Comparison of ENCODE assay signal across 8 cellular contexts in the genomic region with DNA sequence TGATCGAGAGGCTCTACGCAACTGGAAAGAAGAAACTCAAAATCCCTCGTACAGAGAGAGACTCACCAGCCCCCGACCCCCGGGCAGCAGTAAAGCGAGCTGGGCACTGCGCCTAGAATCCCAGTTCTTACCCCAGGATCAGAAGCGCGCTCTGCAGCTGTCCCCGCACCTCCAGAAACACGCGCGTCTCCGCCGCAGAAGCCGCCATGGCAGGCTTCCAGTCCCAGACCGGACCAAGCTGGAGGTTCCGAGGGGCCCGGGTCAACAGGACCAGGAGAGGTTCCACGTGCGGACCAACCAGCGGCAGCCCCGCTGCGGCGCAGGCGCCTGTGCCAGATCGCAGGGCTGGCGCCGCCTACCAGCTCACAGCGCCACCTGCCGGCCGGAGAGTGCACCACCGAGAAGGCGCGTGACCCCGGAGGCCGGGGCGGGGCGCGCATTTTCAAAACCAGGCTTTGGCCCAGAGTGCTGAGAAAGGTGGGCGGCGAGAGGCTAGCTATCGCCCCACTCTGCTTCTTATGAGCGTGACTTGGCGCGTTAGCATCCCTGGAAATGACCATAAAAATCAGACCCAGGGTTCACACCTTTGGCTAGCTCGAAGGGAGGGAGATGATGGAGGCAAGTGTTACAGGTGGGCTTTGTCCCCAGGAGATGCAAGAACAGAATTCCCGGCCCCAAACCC. TPM values are rescaled to one million over a fixed set of nuclear protein-coding genes. Genes with fewer than 3 reads are reported as not detected.
DNase-seq lines count a peak whose midpoint lies in the region; ATAC-seq and TF ChIP-seq lines count a peak whose summit lies in the region.

A gene with protein sequence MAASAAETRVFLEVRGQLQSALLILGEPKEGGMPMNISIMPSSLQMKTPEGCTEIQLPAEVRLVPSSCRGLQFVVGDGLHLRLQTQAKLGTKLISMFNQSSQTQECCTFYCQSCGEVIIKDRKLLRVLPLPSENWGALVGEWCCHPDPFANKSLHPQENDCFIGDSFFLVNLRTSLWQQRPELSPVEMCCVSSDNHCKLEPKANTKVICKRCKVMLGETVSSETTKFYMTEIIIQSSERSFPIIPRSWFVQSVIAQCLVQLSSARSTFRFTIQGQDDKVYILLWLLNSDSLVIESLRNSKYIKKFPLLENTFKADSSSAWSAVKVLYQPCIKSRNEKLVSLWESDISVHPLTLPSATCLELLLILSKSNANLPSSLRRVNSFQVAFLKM (minus strand): TSS at position 331 of the 682 bp plus-strand sequence. CDS start 123 bp downstream, at position 208.

- H3K4me2 ChIP-seq in GM23248 (ENCODE audit: unreplicated experiment) (peak within 1 kb of the TSS; percentile 98), osteoblast (ENCODE audit: insufficient read depth, low read length) (peak within 1 kb of the TSS; percentile 99)

- WGBS in GM23248 (ENCODE audit: low coverage in 1 of 2, low lambda C conversion rate in 2 of 2, missing lambda C conversion rate in 2 of 2), 2 experiments, result 2% methylated on average over 45 to 47 of the region's 48 CpGs

- no peaks in the 10 kb centered on the region for H3K9me2 ChIP-seq in GM23248 (ENCODE audit: insufficient read depth)

- peak; percentile 72 for DNase-seq in GDM1 (lab: John Stamatoyannopoulos, UW)
- DNase-seq in GM23248, result peak; percentile 90
- peak; percentile 84 to 85 for DNase-seq in Kasumi-1 (lab: John Stamatoyannopoulos, UW)
- peak; percentile 77 to 83 for DNase-seq in SJCRH30
- DNase-seq in activated naive CD4-positive, alpha-beta T cell treated with Interleukin-2 at 50 U/mL for 16 hours, result peak; percentile 94
- peak; percentile 82 for DNase-seq in globus pallidus (ENCODE audit: low spot score)
- peak; percentile 97 for DNase-seq in osteoblast (ENCODE audit: insufficient read length, low spot score, missing footprints)
- peak; percentile 61 for DNase-seq in thoracic aorta (ENCODE audit: low spot score)

- peaks cover 27% of the 10 kb centered on the region for H3K79me2 ChIP-seq in GM23248 (ENCODE audit: insufficient read depth)
- H3K79me2 ChIP-seq in osteoblast (ENCODE audit: insufficient read depth, low read length), result peaks cover 31% of the 10 kb centered on the region

- H3F3A ChIP-seq in GM23248 (ENCODE audit: insufficient read depth), result peaks cover 13% of the 10 kb centered on the region; the same call in 1 of the 2 replicates

- no peak within 1 kb of the TSS for H3K27ac ChIP-seq in GM23248
- peak within 1 kb of the TSS; percentile 67 for H3K27ac ChIP-seq in SJCRH30
- peak within 1 kb of the TSS; percentile 41 for H3K27ac ChIP-seq in osteoblast (ENCODE audit: low read depth, low read length)
- H3K27ac ChIP-seq in thoracic aorta, result no peak within 1 kb of the TSS

- peak within 1 kb of the TSS; percentile 84 for H3K4me3 ChIP-seq in GM23248
- peak within 1 kb of the TSS; percentile 91 for H3K4me3 ChIP-seq in SJCRH30
- peak within 1 kb of the TSS; percentile 93 for H3K4me3 ChIP-seq in osteoblast (ENCODE audit: insufficient read depth, low read length)
- H3K4me3 ChIP-seq in thoracic aorta, result peak within 1 kb of the TSS; percentile 81

- in situ Hi-C loops in GM23248 (cut with MboI), result loop anchor here (10.0 to 25.0 kb wide), 2 partner anchors 449 to 703 kb away; a partner anchor contains a TSS

- H4K20me1 ChIP-seq in GM23248 (ENCODE audit: insufficient read depth) (no peaks in the 10 kb centered on the region), osteoblast (ENCODE audit: insufficient read depth, low read length) (no peaks in the 10 kb centered on the region)

- H3K36me3 ChIP-seq in GM23248 (ENCODE audit: low read depth) (no peaks in the 10 kb centered on the region), SJCRH30 (no peaks in the 10 kb centered on the region), osteoblast (ENCODE audit: insufficient read depth, low read length) (no peaks in the 10 kb centered on the region), thoracic aorta (no peaks in the 10 kb centered on the region)

- peak within 1 kb of the TSS; percentile 96 for H2AFZ ChIP-seq in GM23248
- peak within 1 kb of the TSS; percentile 99 for H2AFZ ChIP-seq in osteoblast (ENCODE audit: low read length)

- peaks cover 26% of the 10 kb centered on the region for H3K4me1 ChIP-seq in GM23248 (ENCODE audit: insufficient read depth)
- no peaks in the 10 kb centered on the region for H3K4me1 ChIP-seq in SJCRH30
- H3K4me1 ChIP-seq in osteoblast (ENCODE audit: insufficient read depth, low read length), result peaks cover 11% of the 10 kb centered on the region
- H3K4me1 ChIP-seq in thoracic aorta (ENCODE audit: control insufficient read depth in 1 of 2, low read depth in 2 of 2), result peaks cover 8 to 31% of the 10 kb centered on the region in 2 donors

- H3K27me3 ChIP-seq in GM23248 (replicated peaks; ENCODE audit: insufficient read depth) (no peaks in the 10 kb centered on the region), SJCRH30 (no peaks in the 10 kb centered on the region), osteoblast (ENCODE audit: insufficient read depth, low read length) (no peaks in the 10 kb centered on the region), thoracic aorta (replicated peaks; ENCODE audit: insufficient read depth) (no peaks in the 10 kb centered on the region)

- H3K9ac ChIP-seq in GM23248, result peak within 1 kb of the TSS; percentile 77

- peak; percentile 34 for ATAC-seq in thoracic aorta (ENCODE audit: insufficient number of reproducible peaks, low FRiP score, low read depth)

- peak; percentile 87 for TF ChIP-seq CTCF in osteoblast (IDR thresholded peaks at IDR 0.05; ENCODE audit: extremely low read depth, low read depth, low read length)
- TF ChIP-seq CTCF in thoracic aorta (IDR thresholded peaks at IDR 0.05), result peak; percentile 99

- H3K9me3 ChIP-seq in GM23248 (ENCODE audit: low read depth) (no peaks in the 10 kb centered on the region), SJCRH30 (replicated peaks) (no peaks in the 10 kb centered on the region), osteoblast (ENCODE audit: low read depth, low read length) (no peaks in the 10 kb centered on the region), thoracic aorta (no peaks in the 10 kb centered on the region)

RNA-seq across cellular contexts. Expression of the gene that starts here (rescaled TPM):
- 2.1 and 7.1 TPM in 2 replicates for total RNA-seq in GM23248 (2014; rRNA removed; shearing (Covaris generic))
- polyA plus RNA-seq in GM23248 (2016; fragmentation: Nextera tagmentation; extraction: Ambion mirVana), result 4.3 and 6.9 TPM in 2 replicates
- 9.1 and 10.3 TPM in 2 replicates for total RNA-seq in SJCRH30 (2014; rRNA removed; shearing (Covaris generic))
- total RNA-seq in osteoblast (8.3 and 9.7 TPM in 2 replicates), thoracic aorta (10 to 100 TPM in 1 of 2 donors, 1 to 10 TPM in 1; 9.6 to 14.0 TPM)

Comparison
In these comparisons a context has a peak if more than half of its experiments do, and no peak if none do; other contexts are left out.
1. H3K27ac ChIP-seq: peak in SJCRH30 (single experiment) and osteoblast (single experiment); none in GM23248 (single experiment) and thoracic aorta (0 of 2).
2. Peak in every context shown above with its lines, with median percentiles within 50 percentile points of each other: DNase-seq and H3K4me3 ChIP-seq.